ENCODE assay signal across 21 cellular contexts in genomic region chr16:81453091-81453728, GRCh38. TPM values are rescaled to one million over a fixed set of nuclear protein-coding genes. Genes with fewer than 3 reads are reported as not detected.
DNase-seq lines count a peak whose midpoint lies in the region; ATAC-seq, FAIRE-seq and TF ChIP-seq lines count a peak whose summit lies in the region.
"Had no signal": no experiment of that assay in that cellular context is flagged by ENCODE, and none has a peak within 500 bp of the region (broad histone marks: within the 10 kb centered on the region; RNA-seq: fewer than 3 reads in every experiment).

No MANE protein-coding gene starts in this region.

- H3K27me3 Mint-ChIP-seq in activated T-cell treated with anti-CD3 and anti-CD28 coated beads, Interleukin-2, amount 50 U/mL, for 24 hours, result no peaks in the 10 kb centered on the region
- no peaks in the 10 kb centered on the region for H3K27me3 Mint-ChIP-seq in activated T-cell treated with anti-CD3 and anti-CD28 coated beads, Interleukin-2, amount 50 U/mL, for 4 hours (ENCODE audit: low read depth)
- peaks cover 12% of the 10 kb centered on the region for H3K27me3 Mint-ChIP-seq in glutamatergic neuron (ENCODE audit: unreplicated experiment)

- POLR2A ChIA-PET in Panc1 (lab: Charles Lee), result no interaction called here

- 38 to 68% (median 51%) methylated on average over 14 of the region's 14 CpGs for WGBS in small intestine, 3 donors
- 87 to 89% methylated on average over 6 to 14 of the region's 14 CpGs for WGBS in upper lobe of left lung, 2 donors

- H3K27ac Mint-ChIP-seq in activated T-cell treated with anti-CD3 and anti-CD28 coated beads, Interleukin-2, amount 50 U/mL, for 24 hours, result peak overlapping the region; percentile 90
- H3K27ac Mint-ChIP-seq in glutamatergic neuron (ENCODE audit: unreplicated experiment), result peak overlapping the region; percentile 49

- intact Hi-C loops in Panc1 (cut with micrococcal nuclease; ENCODE audit: unreplicated experiment), result no loop called here

- DNase-seq in activated T-cell treated with anti-CD3 and anti-CD28 coated beads, Interleukin-2, amount 50 U/mL, for 24 hours, result no peak
- DNase-seq in activated T-cell treated with anti-CD3 and anti-CD28 coated beads, Interleukin-2, amount 50 U/mL, for 4 hours, result no peak
- no peak for DNase-seq in Panc1 (ENCODE audit: low read depth, low spot score)
- DNase-seq in glutamatergic neuron, result no peak
- DNase-seq in small intestine, result peak; percentile 37
- no peak for DNase-seq in NCI-H1930 (lab: John Stamatoyannopoulos, UW)
- DNase-seq in upper lobe of left lung, result no peak
- DNase-seq: activated CD4-positive, CD25-positive, alpha-beta regulatory T cell; activated naive CD4-positive, alpha-beta T cell; hippocampal formation; Karpas-422; NCI-H1092; NCI-H524 treated with DMSO at 0.1 percent for 48 hours; retina; SIG-M5; stimulated activated CD4-positive, alpha-beta T cell treated with anti-CD3 and anti-CD28 coated beads, Interleukin-15, amount 100 ng/mL, for 24 hours; stimulated activated naive CD4-positive, alpha-beta T cell had no signal

- peak overlapping the region; percentile 66 for H3K27ac ChIP-seq in Panc1 (ENCODE audit: low read length)
- H3K27ac ChIP-seq in small intestine (ENCODE audit: low read depth in 1 of 2, low read length in 1 of 2), result peak overlapping the region; percentile 91 to 93
- peak overlapping the region in 1 of 4 donors; percentile 7 for H3K27ac ChIP-seq in upper lobe of left lung

- ATAC-seq in activated T-cell treated with anti-CD3 and anti-CD28 coated beads, Interleukin-2, amount 50 U/mL, for 4 hours, result no peak
- no peak for ATAC-seq in Panc1
- no peak for ATAC-seq in GM21529 (IDR thresholded peaks at IDR 0.05; ENCODE audit: unreplicated experiment)
- ATAC-seq in upper lobe of left lung (ENCODE audit: low FRiP score in 2 of 2), result no peak

- TF ChIP-seq EP300 in upper lobe of left lung (IDR thresholded peaks at IDR 0.05), result no peak

- no peak for TF ChIP-seq POLR2A in upper lobe of left lung (IDR thresholded peaks at IDR 0.05)

- no peaks in the 10 kb centered on the region for H3K9me3 ChIP-seq in Panc1 (ENCODE audit: control insufficient read depth, insufficient read depth, low read depth, low read length)
- no peaks in the 10 kb centered on the region for H3K9me3 ChIP-seq in small intestine (ENCODE audit: control insufficient read depth, low read depth)
- no peaks in the 10 kb centered on the region for H3K9me3 ChIP-seq in upper lobe of left lung
- H3K9me3 ChIP-seq: tibial nerve had no signal

- H3K36me3 Mint-ChIP-seq in activated T-cell treated with anti-CD3 and anti-CD28 coated beads, Interleukin-2, amount 50 U/mL, for 24 hours (ENCODE audit: low read depth), result peaks cover 32% of the 10 kb centered on the region
- H3K36me3 Mint-ChIP-seq in activated T-cell treated with anti-CD3 and anti-CD28 coated beads, Interleukin-2, amount 50 U/mL, for 4 hours (ENCODE audit: insufficient read depth), result peaks cover 9% of the 10 kb centered on the region
- H3K36me3 Mint-ChIP-seq in glutamatergic neuron (ENCODE audit: unreplicated experiment), result peaks cover 4% of the 10 kb centered on the region

- in situ Hi-C loops in Panc1 (cut with HindIII; ENCODE audit: low pct_unique_long_range_greater_than_20kb, low sequenced_read_pairs), result no loop called here

- no peak overlapping the region for H3K4me3 ChIP-seq in Panc1 (ENCODE audit: low read depth in 2 of 2, low read length in 2 of 2)
- no peak overlapping the region for H3K4me3 ChIP-seq in small intestine (ENCODE audit: low read depth in 1 of 2, low read length in 2 of 2)
- H3K4me3 ChIP-seq in upper lobe of left lung, result no peak overlapping the region
- H3K4me3 ChIP-seq: tibial nerve had no signal

- no peak for FAIRE-seq in small intestine (lab: Jason Lieb, UNC)
- FAIRE-seq: colon had no signal

- TF ChIP-seq CTCF in Panc1 (IDR thresholded peaks at IDR 0.05), result no peak
- TF ChIP-seq CTCF in glutamatergic neuron (IDR thresholded peaks at IDR 0.05; ENCODE audit: partially characterized antibody, unreplicated experiment), result no peak
- TF ChIP-seq CTCF in upper lobe of left lung (IDR thresholded peaks at IDR 0.05), result no peak

- no peaks in the 10 kb centered on the region for H3K27me3 ChIP-seq in Panc1 (ENCODE audit: control insufficient read depth, insufficient read depth, low read length)
- H3K27me3 ChIP-seq in small intestine (ENCODE audit: control insufficient read depth in 2 of 2, insufficient read depth in 2 of 2, low read length in 2 of 2), result no peaks in the 10 kb centered on the region
- no peaks in the 10 kb centered on the region for H3K27me3 ChIP-seq in upper lobe of left lung
- H3K27me3 ChIP-seq: tibial nerve had no signal

- H3K4me1 ChIP-seq in Panc1 (ENCODE audit: control insufficient read depth, insufficient read depth, low read length), result peaks cover 51% of the 10 kb centered on the region
- peaks cover 23 to 26% of the 10 kb centered on the region in 2 donors for H3K4me1 ChIP-seq in small intestine (ENCODE audit: control insufficient read depth in 2 of 2, insufficient read depth in 1 of 2, low read depth in 1 of 2, low read length in 1 of 2)
- H3K4me1 ChIP-seq in upper lobe of left lung, result peaks cover 41 to 84% (median 56%) of the 10 kb centered on the region in 4 donors

- no TSS peak for BruUV-seq in Panc1 (replicated peaks; lab: Mats Ljungman, UMichigan)

- H3K9me3 Mint-ChIP-seq in activated T-cell treated with anti-CD3 and anti-CD28 coated beads, Interleukin-2, amount 50 U/mL, for 24 hours, result peaks cover 12% of the 10 kb centered on the region
- peaks cover 12% of the 10 kb centered on the region for H3K9me3 Mint-ChIP-seq in activated T-cell treated with anti-CD3 and anti-CD28 coated beads, Interleukin-2, amount 50 U/mL, for 4 hours
- H3K9me3 Mint-ChIP-seq in glutamatergic neuron (ENCODE audit: unreplicated experiment), result peaks cover 11% of the 10 kb centered on the region
- H3K9me3 Mint-ChIP-seq: neural crest cell had no signal

- H3K4me3 Mint-ChIP-seq in activated T-cell treated with anti-CD3 and anti-CD28 coated beads, Interleukin-2, amount 50 U/mL, for 24 hours, result no peak overlapping the region
- no peak overlapping the region for H3K4me3 Mint-ChIP-seq in activated T-cell treated with anti-CD3 and anti-CD28 coated beads, Interleukin-2, amount 50 U/mL, for 4 hours
- H3K4me3 Mint-ChIP-seq in glutamatergic neuron (ENCODE audit: unreplicated experiment), result peak overlapping the region; percentile 28
- H3K4me3 Mint-ChIP-seq: neural crest cell had no signal

- CTCF ChIA-PET in Panc1 (lab: Charles Lee), result no interaction called here

- H3K36me3 ChIP-seq in Panc1 (ENCODE audit: control insufficient read depth, insufficient read depth, low read length), result no peaks in the 10 kb centered on the region
- H3K36me3 ChIP-seq in small intestine (ENCODE audit: control insufficient read depth in 2 of 2, insufficient read depth in 2 of 2, low read length in 2 of 2), result no peaks in the 10 kb centered on the region
- peaks cover 0 to 12% (median 6%) of the 10 kb centered on the region in 4 donors for H3K36me3 ChIP-seq in upper lobe of left lung

- H3K4me1 Mint-ChIP-seq in activated T-cell treated with anti-CD3 and anti-CD28 coated beads, Interleukin-2, amount 50 U/mL, for 24 hours (ENCODE audit: low read depth), result peaks cover 81% of the 10 kb centered on the region
- H3K4me1 Mint-ChIP-seq in activated T-cell treated with anti-CD3 and anti-CD28 coated beads, Interleukin-2, amount 50 U/mL, for 4 hours (ENCODE audit: low read depth), result peaks cover 67% of the 10 kb centered on the region
- H3K4me1 Mint-ChIP-seq in glutamatergic neuron (ENCODE audit: low read depth, unreplicated experiment), result peaks cover 68% of the 10 kb centered on the region

RNA-seq across cellular contexts. Expression of gene CMIP, which starts 8.6 kb away (rescaled TPM):
- total RNA-seq in activated T-cell treated with anti-CD3 and anti-CD28 coated beads, Interleukin-2, amount 50 U/mL, for 4 hours, result 10 to 100 TPM; 20.8 to 23.5 (median 21.9) TPM
- total RNA-seq in Panc1 (2021; ENCODE audit: unreplicated experiment), result 49.7 TPM
- 32.8 TPM for polyA plus RNA-seq in Panc1 (2012; ENCODE audit: insufficient read length)
- total RNA-seq in glutamatergic neuron (ENCODE audit: unreplicated experiment), result 163 TPM
- 10 to 100 TPM; 43.8 to 74.7 (median 43.9) TPM for polyA plus RNA-seq in small intestine
- 100 to 1,000 TPM in 1 of 6 donors, 10 to 100 TPM in 5; 48.3 to 109 (median 67.6) TPM for total RNA-seq in upper lobe of left lung
